1 cellular context compared by ENCODE assay signal in the genomic region with DNA sequence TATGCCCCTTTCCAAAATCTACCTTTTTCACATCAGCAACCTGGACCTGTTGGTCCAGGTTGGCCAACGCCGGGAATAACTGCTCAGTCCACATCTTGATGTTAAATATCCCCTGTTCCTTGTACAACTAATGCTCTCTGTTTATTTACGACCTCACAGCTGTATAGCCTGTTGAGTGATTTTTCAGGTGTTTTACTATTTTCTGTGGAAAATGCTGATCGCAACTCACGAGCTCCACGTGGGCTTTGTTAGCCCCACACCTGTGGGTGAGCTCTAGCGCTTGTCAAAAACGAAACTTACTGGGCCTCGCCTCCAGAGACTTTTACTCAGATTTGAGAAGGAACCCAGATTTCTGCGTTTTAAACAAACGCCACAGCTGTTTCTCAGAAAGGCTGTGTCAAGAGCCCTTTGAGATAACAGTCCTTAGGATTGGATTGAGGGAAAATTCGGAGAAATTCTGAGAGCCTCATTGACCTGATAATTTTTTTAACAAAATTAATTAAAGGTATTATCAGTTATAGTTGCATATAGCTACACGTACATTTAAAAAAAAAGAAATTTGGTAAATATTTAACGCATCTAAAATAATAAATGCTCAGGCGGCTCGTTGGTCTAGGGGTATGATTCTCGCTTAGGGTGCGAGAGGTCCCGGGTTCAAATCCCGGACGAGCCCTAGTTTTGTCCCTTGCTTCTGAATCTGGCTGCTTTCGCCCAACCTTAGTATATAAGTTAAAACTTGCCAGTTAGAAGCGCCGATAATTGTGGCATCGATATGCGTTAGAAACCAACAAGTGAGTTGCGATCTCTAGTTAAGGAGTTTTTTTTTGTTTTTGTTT.
TF ChIP-seq lines count a peak whose summit lies in the region.

No MANE protein-coding gene starts in this region.

TF ChIP-seq in K562, 482 proteins besides CTCF, POLR2A, EP300 and RAD21 (continued from another document):
- TF ChIP-seq ZNF407 (IDR thresholded peaks at IDR 0.05; ENCODE audit: low read depth) (peak; percentile 60; the same call in 1 of the 2 replicates), CREBBP (IDR thresholded peaks at IDR 0.05; ENCODE audit: low read depth, low read length) (no peak)
